8 cellular contexts compared by ENCODE assay signal in the genomic region with DNA sequence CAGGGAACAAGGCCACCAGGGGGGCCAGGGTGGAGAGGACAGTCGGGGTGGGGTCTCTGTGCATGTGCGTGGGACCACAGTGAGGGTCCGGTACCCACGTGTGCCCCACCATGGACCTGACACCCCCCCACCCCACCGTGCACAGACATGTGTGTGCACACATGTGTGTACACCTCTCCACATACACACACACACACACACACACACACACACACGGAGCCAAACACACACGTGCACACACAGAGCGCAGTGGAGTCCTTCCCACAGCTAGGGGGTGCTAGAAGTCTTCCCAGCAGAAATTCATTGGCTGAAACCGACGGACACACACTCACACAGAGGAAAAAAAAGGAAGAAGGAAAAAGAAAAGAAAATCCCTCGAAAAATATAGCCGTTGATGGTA. TPM values are rescaled to one million over a fixed set of nuclear protein-coding genes. Genes with fewer than 3 reads are reported as not detected.
DNase-seq lines count a peak whose midpoint lies in the region; ATAC-seq lines count a peak whose summit lies in the region.

No MANE protein-coding gene starts in this region.

- ATAC-seq in HG02870 (IDR thresholded peaks at IDR 0.05; ENCODE audit: unreplicated experiment) (peak; percentile 61), HG03520 (IDR thresholded peaks at IDR 0.05; ENCODE audit: unreplicated experiment) (no peak), GM18861 (IDR thresholded peaks at IDR 0.05; ENCODE audit: unreplicated experiment) (no peak)

- DNase-seq in DMS153 (lab: John Stamatoyannopoulos, UW) (peak; percentile 76), NCI-H526 (lab: John Stamatoyannopoulos, UW) (peak; percentile 33 to 86), epidermal melanocyte (ENCODE audit: insufficient read length, low spot score) (peak; percentile 78), myocyte (ENCODE audit: low read depth) (peak; percentile 85)
- DNase-seq in activated CD4-positive, alpha-beta T cell treated with anti-CD3 and anti-CD28 coated beads, Interleukin-2, amount 50 U/mL, for 4 hours, result peak; percentile 38 to 44

RNA-seq across cellular contexts. Expression of gene GNA12, which starts 42.8 kb away (rescaled TPM):
- 10.2 and 14.3 TPM in 2 replicates for total RNA-seq in myocyte
- polyA plus RNA-seq in myocyte (2012), result 72.1 TPM
